In the genomic region with DNA sequence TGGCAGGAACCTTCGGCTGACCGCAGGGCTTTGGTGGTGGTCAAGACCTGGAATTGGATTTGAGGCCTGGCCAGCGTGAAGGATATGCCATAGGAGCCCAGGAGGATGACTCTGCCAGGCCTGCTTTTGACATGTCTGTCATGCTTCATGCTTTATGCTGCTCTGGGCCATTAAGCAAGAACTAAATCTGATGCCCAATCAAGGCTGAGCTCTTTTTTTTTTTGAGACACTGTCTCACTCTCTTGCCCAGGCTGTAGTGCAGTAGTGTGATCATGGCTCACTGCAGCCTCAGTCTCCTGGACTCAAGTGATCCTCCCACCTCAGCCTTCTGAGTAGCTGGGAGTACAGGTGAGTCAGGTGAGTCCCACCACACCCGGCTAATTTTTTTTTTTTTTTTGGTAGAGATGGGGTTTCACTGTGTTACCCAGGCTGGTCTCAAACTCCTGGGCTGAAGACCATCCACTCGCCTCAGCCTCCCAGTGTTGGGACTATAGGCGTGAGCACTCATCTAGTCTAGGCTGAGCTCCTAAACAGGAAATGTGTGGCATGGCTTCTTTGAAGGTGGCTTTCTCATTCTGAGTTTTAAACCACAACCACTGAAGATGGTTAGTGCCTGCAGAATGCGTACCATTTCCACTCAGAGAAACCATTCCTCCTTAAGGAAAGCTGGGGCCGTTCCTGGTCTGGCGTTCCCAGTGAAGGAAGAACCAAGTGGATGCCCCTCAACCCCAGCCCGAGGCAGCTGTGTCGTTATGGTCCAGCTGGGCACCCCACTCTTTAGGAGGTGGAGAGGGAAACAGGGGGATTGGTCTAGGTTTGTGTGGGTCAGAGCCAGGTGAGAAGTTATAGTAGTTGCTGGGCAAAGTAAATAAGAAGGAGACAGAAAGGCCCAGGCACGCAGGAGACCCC, we compare ENCODE assay signal across 10 cellular contexts. TPM values are rescaled to one million over a fixed set of nuclear protein-coding genes. Genes with fewer than 3 reads are reported as not detected.
A peak's percentile ranks its signal among the peaks of the same experiment; 100 is the strongest.
DNase-seq lines count a peak whose midpoint lies in the region; ATAC-seq, FAIRE-seq and TF ChIP-seq lines count a peak whose summit lies in the region.
"Had no signal": no experiment of that assay in that cellular context is flagged by ENCODE, and none has a peak within 500 bp of the region (broad histone marks: within the 10 kb centered on the region; RNA-seq: fewer than 3 reads in every experiment).

No MANE protein-coding gene starts in this region.

- H3K9me3 ChIP-seq in Peyer's patch: no peaks in the 10 kb centered on the region

- peaks cover 10% of the 10 kb centered on the region for H3K9me3 Mint-ChIP-seq in activated naive CD8-positive, alpha-beta T cell treated with anti-CD3 and anti-CD28 coated beads, Interleukin-2, amount 50 U/mL, for 24 hours

- H3K36me3 Mint-ChIP-seq in activated naive CD8-positive, alpha-beta T cell treated with anti-CD3 and anti-CD28 coated beads, Interleukin-2, amount 50 U/mL, for 24 hours (ENCODE audit: low read depth): peaks cover 24% of the 10 kb centered on the region

- ATAC-seq in activated naive CD8-positive, alpha-beta T cell treated with anti-CD3 and anti-CD28 coated beads, Interleukin-2, amount 50 U/mL, for 24 hours: peak; percentile 69
- ATAC-seq in esophagus mucosa (no peak), HG03196 (IDR thresholded peaks at IDR 0.05; ENCODE audit: unreplicated experiment) (no peak)

- peak overlapping the region; percentile 79 to 89 (median 87) for H3K27ac ChIP-seq in Peyer's patch
- H3K27ac ChIP-seq in skin epidermis: peak overlapping the region in 20 of 21 experiments; percentile 48 to 96 (median 82)
- H3K27ac ChIP-seq: epithelial cell of prostate had no signal

- peak; percentile 64 for FAIRE-seq in GM12891 (lab: Jason Lieb, UNC)

- peaks cover 0 to 26% (median 14%) of the 10 kb centered on the region in 4 donors for H3K4me1 ChIP-seq in Peyer's patch

- TF ChIP-seq POLR2A in GM12891 (IDR thresholded peaks at IDR 0.05; ENCODE audit: low read depth, low read length) (no peak), Peyer's patch (IDR thresholded peaks at IDR 0.05) (no peak)

- H3K36me3 ChIP-seq in Peyer's patch: no peaks in the 10 kb centered on the region

- H3K4me1 Mint-ChIP-seq in activated naive CD8-positive, alpha-beta T cell treated with anti-CD3 and anti-CD28 coated beads, Interleukin-2, amount 50 U/mL, for 24 hours: peaks cover 85% of the 10 kb centered on the region

- H3K27me3 ChIP-seq in Peyer's patch: no peaks in the 10 kb centered on the region

- DNase-seq in GM12891 (ENCODE audit: insufficient read length, low spot score) (no peak), Peyer's patch (peak in 1 of 3 donors; percentile 39), EL (no peak), Kasumi-1 (lab: John Stamatoyannopoulos, UW) (no peak)
- DNase-seq in activated naive CD8-positive, alpha-beta T cell treated with anti-CD3 and anti-CD28 coated beads, Interleukin-2, amount 50 U/mL, for 24 hours: peak; percentile 61
- DNase-seq: NCI-H69 had no signal

- H3K27ac Mint-ChIP-seq in activated naive CD8-positive, alpha-beta T cell treated with anti-CD3 and anti-CD28 coated beads, Interleukin-2, amount 50 U/mL, for 24 hours: peak overlapping the region; percentile 100

- H3K4me3 Mint-ChIP-seq in activated naive CD8-positive, alpha-beta T cell treated with anti-CD3 and anti-CD28 coated beads, Interleukin-2, amount 50 U/mL, for 24 hours: peak overlapping the region; percentile 72

- no peak for TF ChIP-seq CTCF in Peyer's patch (IDR thresholded peaks at IDR 0.05)

- H3K4me3 ChIP-seq in Peyer's patch (no peak overlapping the region), skin epidermis (no peak overlapping the region)

- peaks cover 4% of the 10 kb centered on the region for H3K27me3 Mint-ChIP-seq in activated naive CD8-positive, alpha-beta T cell treated with anti-CD3 and anti-CD28 coated beads, Interleukin-2, amount 50 U/mL, for 24 hours

TF ChIP-seq in GM12891, 5 proteins besides CTCF, POLR2A, EP300 and RAD21:
- no peak for TF ChIP-seq POU2F2 (IDR thresholded peaks at IDR 0.05; ENCODE audit: low read depth, low read length)
- TF ChIP-seq PAX5 (IDR thresholded peaks at IDR 0.05; ENCODE audit: insufficient read depth, low read length, severe bottlenecking): no peak
- TF ChIP-seq TAF1 (IDR thresholded peaks at IDR 0.05; ENCODE audit: low read depth, low read length): no peak
- no peak for TF ChIP-seq POLR2AphosphoS5 (IDR thresholded peaks at IDR 0.05; ENCODE audit: low read depth, low read length)
- TF ChIP-seq SPI1 (IDR thresholded peaks at IDR 0.05; ENCODE audit: low read depth, low read length): no peak

RNA-seq across cellular contexts. Expression of gene ATP5PO, which starts 34.2 kb away (rescaled TPM):
- polyA plus RNA-seq in GM12891 (2012; ENCODE audit: low read depth, missing spikeins): 368 TPM
- 100 to 1,000 TPM; 178 to 291 (median 203) TPM for total RNA-seq in Peyer's patch
- 236 TPM for total RNA-seq in esophagus mucosa
